ENCODE assay signal across 9 cellular contexts in genomic region chr11:86519064-86519911, GRCh38.
A peak's percentile ranks its signal among the peaks of the same experiment; 100 is the strongest.
DNase-seq lines count a peak whose midpoint lies in the region; TF ChIP-seq lines count a peak whose summit lies in the region.
"Had no signal": no experiment of that assay in that cellular context is flagged by ENCODE, and none has a peak within 500 bp of the region (broad histone marks: within the 10 kb centered on the region; RNA-seq: fewer than 3 reads in every experiment).

No MANE protein-coding gene starts in this region.

- no peak overlapping the region for H3K4me3 ChIP-seq in GM23248
- no peak overlapping the region for H3K4me3 ChIP-seq in left ventricle myocardium inferior
- H3K4me3 ChIP-seq in skeletal muscle tissue (ENCODE audit: low read length in 3 of 3): no peak overlapping the region
- no peak overlapping the region for H3K4me3 ChIP-seq in BE2C (ENCODE audit: low read depth, low read length)

- H2AFZ ChIP-seq in GM23248: no peak overlapping the region

- no peak overlapping the region for H3K4me3 Mint-ChIP-seq in activated T-helper 2 cell treated with anti-CD3 and anti-CD28 coated beads, Interferon-gamma antibody, Interleukin-2, Interleukin-4, amounts not matched to agents 10 μg/mL and 5 μg/mL and 100 μg/mL, durations not matched to agents 14 hours and 24 hours and 36 hours (ENCODE audit: low read depth)
- H3K4me3 Mint-ChIP-seq: activated naive CD8-positive, alpha-beta T cell had no signal

- H3F3A ChIP-seq in GM23248 (ENCODE audit: insufficient read depth): peaks cover 40% of the 10 kb centered on the region

- H3K27me3 ChIP-seq in GM23248 (replicated peaks; ENCODE audit: insufficient read depth) (no peaks in the 10 kb centered on the region), left ventricle myocardium inferior (ENCODE audit: low read depth) (no peaks in the 10 kb centered on the region), skeletal muscle tissue (ENCODE audit: control insufficient read depth in 3 of 3, insufficient read depth in 3 of 3, low read length in 3 of 3) (no peaks in the 10 kb centered on the region), BE2C (no peaks in the 10 kb centered on the region)

- H3K9me3 Mint-ChIP-seq in activated T-helper 2 cell treated with anti-CD3 and anti-CD28 coated beads, Interferon-gamma antibody, Interleukin-2, Interleukin-4, amounts not matched to agents 10 μg/mL and 5 μg/mL and 100 μg/mL, durations not matched to agents 14 hours and 24 hours and 36 hours: peaks cover 4% of the 10 kb centered on the region

- H3K9me2 ChIP-seq in GM23248 (ENCODE audit: insufficient read depth): no peaks in the 10 kb centered on the region

- in situ Hi-C loops in GM23248 (cut with MboI): no loop called here

- peaks cover 22% of the 10 kb centered on the region for H3K4me1 Mint-ChIP-seq in activated T-helper 2 cell treated with anti-CD3 and anti-CD28 coated beads, Interferon-gamma antibody, Interleukin-2, Interleukin-4, amounts not matched to agents 10 μg/mL and 5 μg/mL and 100 μg/mL, durations not matched to agents 14 hours and 24 hours and 36 hours (ENCODE audit: low read depth)

- H3K4me2 ChIP-seq in GM23248 (ENCODE audit: unreplicated experiment): peak overlapping the region; percentile 13

- intact Hi-C loops in activated T-helper 2 cell treated with anti-CD3 and anti-CD28 coated beads, Interferon-gamma antibody, Interleukin-2, Interleukin-4, amounts not matched to agents 10 μg/mL and 5 μg/mL and 100 μg/mL, durations not matched to agents 14 hours and 24 hours and 36 hours (cut with micrococcal nuclease): no loop called here
- intact Hi-C loops in left ventricle myocardium inferior (cut with micrococcal nuclease): no loop called here

- peaks cover 47% of the 10 kb centered on the region for H3K4me1 ChIP-seq in GM23248 (ENCODE audit: insufficient read depth)
- peaks cover 53% of the 10 kb centered on the region for H3K4me1 ChIP-seq in left ventricle myocardium inferior
- H3K4me1 ChIP-seq in skeletal muscle tissue (ENCODE audit: control insufficient read depth in 3 of 3, insufficient read depth in 3 of 3, low read length in 3 of 3): peaks cover 19 to 24% (median 19%) of the 10 kb centered on the region in 3 donors
- no peaks in the 10 kb centered on the region for H3K4me1 ChIP-seq in BE2C

- DNase-seq in GM23248: peak; percentile 79
- DNase-seq in activated T-helper 2 cell treated with anti-CD3 and anti-CD28 coated beads, Interferon-gamma antibody, Interleukin-2, Interleukin-4, amounts not matched to agents 10 μg/mL and 5 μg/mL and 100 μg/mL, durations not matched to agents 14 hours and 24 hours and 36 hours (ENCODE audit: low spot score): no peak
- no peak for DNase-seq in left ventricle myocardium inferior
- no peak for DNase-seq in stimulated activated CD4-positive, alpha-beta T cell treated with anti-CD3 and anti-CD28 coated beads, Interleukin-2, amount 100 ng/mL, for 48 hours
- DNase-seq in NCI-H2029 (lab: John Stamatoyannopoulos, UW): no peak
- DNase-seq in BE2C: no peak
- no peak for DNase-seq in stimulated activated CD4-positive, alpha-beta T cell treated with anti-CD3 and anti-CD28 coated beads, Interleukin-1b, Interleukin-23, amount 100 ng/mL, for 48 hours

- H4K20me1 ChIP-seq in GM23248 (ENCODE audit: insufficient read depth): no peaks in the 10 kb centered on the region

- no peaks in the 10 kb centered on the region for H3K27me3 Mint-ChIP-seq in activated T-helper 2 cell treated with anti-CD3 and anti-CD28 coated beads, Interferon-gamma antibody, Interleukin-2, Interleukin-4, amounts not matched to agents 10 μg/mL and 5 μg/mL and 100 μg/mL, durations not matched to agents 14 hours and 24 hours and 36 hours (ENCODE audit: low read depth)
- H3K27me3 Mint-ChIP-seq: activated naive CD8-positive, alpha-beta T cell had no signal

- WGBS in GM23248 (ENCODE audit: low coverage in 1 of 2, low lambda C conversion rate in 2 of 2, missing lambda C conversion rate in 2 of 2), 2 experiments: 74 to 76% methylated on average over 5 of the region's 5 CpGs

- TF ChIP-seq CTCF in left ventricle myocardium inferior (IDR thresholded peaks at IDR 0.05; ENCODE audit: borderline replicate concordance) (no peak), BE2C (IDR thresholded peaks at IDR 0.05; ENCODE audit: low read depth, low read length) (no peak)

- H3K36me3 Mint-ChIP-seq in activated T-helper 2 cell treated with anti-CD3 and anti-CD28 coated beads, Interferon-gamma antibody, Interleukin-2, Interleukin-4, amounts not matched to agents 10 μg/mL and 5 μg/mL and 100 μg/mL, durations not matched to agents 14 hours and 24 hours and 36 hours (ENCODE audit: low read depth): peaks cover 2% of the 10 kb centered on the region

- H3K79me2 ChIP-seq in GM23248 (ENCODE audit: insufficient read depth): no peaks in the 10 kb centered on the region

- 0 out of 2 replicates have a peak overlapping the region, but pooled peaks have one; percentile 22 for H3K27ac ChIP-seq in GM23248
- peak overlapping the region; percentile 76 for H3K27ac ChIP-seq in left ventricle myocardium inferior (replicated peaks)
- H3K27ac ChIP-seq in skeletal muscle tissue (ENCODE audit: low read depth, low read length): peak overlapping the region; percentile 76

- H3K9me3 ChIP-seq in GM23248 (ENCODE audit: low read depth) (no peaks in the 10 kb centered on the region), left ventricle myocardium inferior (replicated peaks) (peaks cover 3% of the 10 kb centered on the region), skeletal muscle tissue (ENCODE audit: control insufficient read depth in 3 of 3, low read length in 3 of 3) (no peaks in the 10 kb centered on the region), BE2C (no peaks in the 10 kb centered on the region)

- H3K36me3 ChIP-seq in GM23248 (ENCODE audit: low read depth): no peaks in the 10 kb centered on the region
- H3K36me3 ChIP-seq in left ventricle myocardium inferior: no peaks in the 10 kb centered on the region
- H3K36me3 ChIP-seq in skeletal muscle tissue (ENCODE audit: control insufficient read depth in 3 of 3, insufficient read depth in 3 of 3, low read length in 3 of 3): no peaks in the 10 kb centered on the region
- no peaks in the 10 kb centered on the region for H3K36me3 ChIP-seq in BE2C

- no peak overlapping the region for H3K9ac ChIP-seq in GM23248
- peak overlapping the region in 1 of 3 donors; percentile 4 for H3K9ac ChIP-seq in skeletal muscle tissue (ENCODE audit: low read depth in 1 of 3, low read length in 3 of 3)

- H3K27ac Mint-ChIP-seq in activated T-helper 2 cell treated with anti-CD3 and anti-CD28 coated beads, Interferon-gamma antibody, Interleukin-2, Interleukin-4, amounts not matched to agents 10 μg/mL and 5 μg/mL and 100 μg/mL, durations not matched to agents 14 hours and 24 hours and 36 hours: peak overlapping the region; percentile 68
- H3K27ac Mint-ChIP-seq: activated naive CD8-positive, alpha-beta T cell had no signal

Comparison
In these comparisons a context has a peak if more than half of its experiments do, and no peak if none do; other contexts are left out.
1. H3K27ac ChIP-seq: peak in every context shown above with its lines; median percentile 76 in left ventricle myocardium inferior; 76 in skeletal muscle tissue; 22 in GM23248.